Comparison of ENCODE assay signal across 8 cellular contexts in the genomic region with DNA sequence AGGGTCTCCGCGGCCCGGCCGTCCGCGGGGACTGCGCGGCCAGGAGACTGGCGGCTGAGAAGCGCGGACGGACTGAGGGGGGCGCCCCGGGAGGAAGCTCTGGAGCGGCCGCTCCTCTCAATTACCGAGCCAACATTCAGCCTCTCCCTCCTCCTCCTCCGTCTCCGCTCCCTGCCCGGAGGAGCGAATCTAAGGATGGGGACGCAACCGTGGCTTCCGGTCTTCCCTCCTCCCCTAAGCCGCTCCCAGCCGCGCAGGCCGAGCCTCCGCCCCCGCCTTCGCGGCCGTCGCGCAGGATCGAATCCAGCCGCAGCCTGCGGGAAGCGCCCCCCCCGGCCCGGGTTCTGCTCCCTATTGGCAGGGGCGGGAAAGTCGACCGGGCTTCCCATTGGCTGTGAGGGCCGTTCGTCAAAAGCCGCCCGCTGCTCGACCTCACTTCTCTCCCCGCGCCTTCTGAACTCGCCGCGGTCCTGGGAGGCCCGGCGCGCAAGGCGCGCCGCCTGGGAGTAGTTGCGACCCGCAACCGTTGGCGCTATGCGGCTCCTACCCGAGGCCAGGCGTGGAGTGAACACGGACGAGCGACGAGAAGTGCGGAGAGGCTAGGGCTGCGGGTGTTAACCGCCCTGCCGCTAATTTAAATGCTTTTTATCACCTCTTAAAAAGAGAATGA. TPM values are rescaled to one million over a fixed set of nuclear protein-coding genes. Genes with fewer than 3 reads are reported as not detected.
DNase-seq lines count a peak whose midpoint lies in the region; ATAC-seq and TF ChIP-seq lines count a peak whose summit lies in the region.

TSS of gene HNRNPLL (minus strand) at position 197 of the 670 bp plus-strand sequence. CDS start 302 bp downstream, outside the sequence.

- H3K27ac Mint-ChIP-seq in HFFc6, result peak within 1 kb of the TSS; percentile 86
- H3K27ac Mint-ChIP-seq in activated naive CD4-positive, alpha-beta T cell treated with anti-CD3 and anti-CD28 coated beads, Interleukin-2, amount 50 U/mL, for 72 hours, result peak within 1 kb of the TSS; percentile 89 to 92

- no peaks in the 10 kb centered on the region; the same call in 1 of the 2 replicates for H3K27me3 Mint-ChIP-seq in HFFc6 (ENCODE audit: insufficient read depth)

- peak; percentile 87 to 90 for ATAC-seq in activated naive CD4-positive, alpha-beta T cell treated with anti-CD3 and anti-CD28 coated beads, Interleukin-2, amount 50 U/mL, for 72 hours

- DNase-seq in GF-D8 (lab: John Stamatoyannopoulos, UW) (peak; percentile 86), HFFc6 (peak; percentile 98), NCI-H1092 (lab: John Stamatoyannopoulos, UW) (peak; percentile 91), SKM-1 treated with dmso at 0.1 percent for 144 hours (lab: John Stamatoyannopoulos, UW; ENCODE audit: unreplicated experiment) (peak; percentile 94), globus pallidus (ENCODE audit: low spot score) (peak; percentile 95), nucleus accumbens (lab: John Stamatoyannopoulos, UW) (peak; percentile 68 to 98 (median 95)), superior temporal gyrus (ENCODE audit: extremely low spot score) (peak; percentile 96)
- DNase-seq in activated naive CD4-positive, alpha-beta T cell treated with anti-CD3 and anti-CD28 coated beads, Interleukin-2, amount 50 U/mL, for 72 hours (ENCODE audit: low spot score in 2 of 2), result peak; percentile 97

- peak within 1 kb of the TSS; percentile 95 for H3K4me3 Mint-ChIP-seq in HFFc6

- peaks cover 7% of the 10 kb centered on the region for H3K36me3 Mint-ChIP-seq in HFFc6 (ENCODE audit: low read depth)
- H3K36me3 Mint-ChIP-seq in activated naive CD4-positive, alpha-beta T cell treated with anti-CD3 and anti-CD28 coated beads, Interleukin-2, amount 50 U/mL, for 72 hours, result peaks cover 0 to 9% of the 10 kb centered on the region in 2 donors

- TF ChIP-seq CTCF in HFFc6 (IDR thresholded peaks at IDR 0.05), result peak; percentile 12; the same call in 1 of the 2 replicates

- H3K9me3 Mint-ChIP-seq in HFFc6, result no peaks in the 10 kb centered on the region
- no peaks in the 10 kb centered on the region for H3K9me3 Mint-ChIP-seq in activated naive CD4-positive, alpha-beta T cell treated with anti-CD3 and anti-CD28 coated beads, Interleukin-2, amount 50 U/mL, for 72 hours

- H3K4me1 Mint-ChIP-seq in HFFc6 (ENCODE audit: low read depth), result peaks cover 48% of the 10 kb centered on the region

RNA-seq across cellular contexts. Expression of gene HNRNPLL, which starts in this region (rescaled TPM):
- total RNA-seq in HFFc6 (2021; fragmentation: NEBNext Ultra II Directional; extraction: Animal tissue kit (Norgen Biotek cat#: 25700)), result 10 to 100 TPM; 45.5 to 57.5 (median 50.2) TPM
- 10 to 100 TPM; 49.1 to 61.8 TPM for total RNA-seq in activated naive CD4-positive, alpha-beta T cell treated with anti-CD3 and anti-CD28 coated beads, Interleukin-2, amount 50 U/mL, for 72 hours

Comparison
In these comparisons a context has a peak if more than half of its experiments do, and no peak if none do; other contexts are left out.
1. Peak in every context shown above with its lines: DNase-seq and ATAC-seq.